29 cellular contexts compared by ENCODE assay signal in the genomic region with DNA sequence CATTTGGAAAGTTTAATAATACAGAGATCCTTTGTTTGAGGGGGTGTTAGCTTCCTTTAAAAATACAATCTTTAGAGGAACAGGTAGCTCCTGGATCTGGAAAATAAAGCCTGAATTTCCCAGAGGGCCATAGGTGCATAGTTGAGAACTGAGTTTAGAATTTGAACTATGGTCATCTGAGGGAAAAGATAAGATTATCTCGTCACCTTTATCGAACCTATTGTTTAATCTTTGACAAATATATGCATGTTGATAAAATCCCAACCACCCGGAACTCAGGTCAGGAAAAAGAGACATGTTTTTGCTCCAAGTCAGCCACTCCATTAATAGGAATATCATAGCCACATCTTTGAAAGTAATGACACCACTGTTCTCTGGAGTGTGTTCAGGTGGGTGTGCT.
"Had no signal": no experiment of that assay in that cellular context is flagged by ENCODE, and none has a peak within 500 bp of the region (broad histone marks: within the 10 kb centered on the region; RNA-seq: fewer than 3 reads in every experiment).

No MANE protein-coding gene starts in this region.

- H3K27ac ChIP-seq: ascending aorta, SK-N-MC, VCaP had no signal

- H3K4me3 ChIP-seq: ascending aorta, SK-N-MC had no signal

- H3K36me3 Mint-ChIP-seq: activated CD8-positive, alpha-beta memory T cell treated with anti-CD3 and anti-CD28 coated beads, Interleukin-2, amount 10 ng/mL, durations not matched to agents 7 days and 5 days; activated naive CD4-positive, alpha-beta T cell treated with anti-CD3 and anti-CD28 coated beads, Interleukin-2, amount 50 U/mL, for 24 hours; brain; T-cell had no signal

- H3K4me1 Mint-ChIP-seq: activated CD8-positive, alpha-beta memory T cell treated with anti-CD3 and anti-CD28 coated beads, Interleukin-2, amount 10 ng/mL, durations not matched to agents 7 days and 5 days; brain had no signal

- H3K9me3 Mint-ChIP-seq: activated naive CD4-positive, alpha-beta T cell treated with anti-CD3 and anti-CD28 coated beads, Interleukin-2, amount 50 U/mL, for 24 hours; activated T-cell treated with anti-CD3 and anti-CD28 coated beads, Interleukin-2, amount 50 U/mL, for 24 hours had no signal

- H3K27me3 Mint-ChIP-seq: activated naive CD4-positive, alpha-beta T cell treated with anti-CD3 and anti-CD28 coated beads, Interleukin-2, amount 50 U/mL, for 24 hours; activated T-cell treated with anti-CD3 and anti-CD28 coated beads, Interleukin-2, amount 50 U/mL, for 24 hours had no signal

- H3K9me3 ChIP-seq: ascending aorta had no signal

- H3K36me3 ChIP-seq: ascending aorta had no signal

- DNase-seq: activated CD4-positive, alpha-beta T cell treated with anti-CD3 and anti-CD28 coated beads, Interleukin-2, amount 50 U/mL, for 4 hours; activated CD4-positive, CD25-positive, alpha-beta regulatory T cell; activated CD8-positive, alpha-beta memory T cell treated with anti-CD3 and anti-CD28 coated beads, Interleukin-2, amount 10 ng/mL, durations not matched to agents 7 days and 5 days; activated CD8-positive, alpha-beta T cell treated with anti-CD3 and anti-CD28 coated beads, Interleukin-2, amount 10 ng/mL, durations not matched to agents 7 days and 5 days; activated effector memory CD4-positive, alpha-beta T cell treated with Interleukin-2 at 50 U/mL for 16 hours; activated naive CD4-positive, alpha-beta T cell; activated T-cell treated with anti-CD3 and anti-CD28 coated beads, Interleukin-2, amount 50 U/mL, for 24 hours; KG1; NCI-H1048; NCI-H1417; NCI-H1694 treated with DMSO at 0.1 percent for 48 hours; NCI-H2029 treated with DMSO at 0.1 percent for 48 hours; NCI-H345; NCI-H510A; NCI-H526 treated with DMSO at 0.1 percent for 48 hours; NCI-H82; OCI-M1; RPMI8226; T-cell; T-helper 2 cell; T1000 had no signal

- H3K27me3 ChIP-seq: ascending aorta had no signal

- ATAC-seq: activated CD8-positive, alpha-beta memory T cell treated with anti-CD3 and anti-CD28 coated beads, Interleukin-2, amount 10 ng/mL, durations not matched to agents 7 days and 5 days; activated CD8-positive, alpha-beta T cell treated with anti-CD3 and anti-CD28 coated beads, Interleukin-2, amount 10 ng/mL, durations not matched to agents 7 days and 5 days; Panc1; Right ventricle myocardium inferior; T-cell had no signal

- H3K4me3 Mint-ChIP-seq: activated CD8-positive, alpha-beta memory T cell treated with anti-CD3 and anti-CD28 coated beads, Interleukin-2, amount 10 ng/mL, durations not matched to agents 7 days and 5 days; activated CD8-positive, alpha-beta T cell treated with anti-CD3 and anti-CD28 coated beads, Interleukin-2, amount 10 ng/mL, durations not matched to agents 7 days and 5 days; activated naive CD4-positive, alpha-beta T cell treated with anti-CD3 and anti-CD28 coated beads, Interleukin-2, amount 50 U/mL, for 24 hours; activated T-cell treated with anti-CD3 and anti-CD28 coated beads, Interleukin-2, amount 50 U/mL, for 24 hours; activated T-helper 1 cell treated with anti-CD3 and anti-CD28 coated beads, Interleukin-12 subunit alpha, Interleukin-12 subunit beta, Interleukin-2, Interleukin-4 antibody, amounts not matched to agents 30 ng/mL and 10 ng/mL and 1 ng/mL, durations not matched to agents 14 hours and 24 hours and 36 hours; brain; T-cell had no signal

- H3K27ac Mint-ChIP-seq: activated CD8-positive, alpha-beta memory T cell treated with anti-CD3 and anti-CD28 coated beads, Interleukin-2, amount 10 ng/mL, durations not matched to agents 7 days and 5 days; activated CD8-positive, alpha-beta T cell treated with anti-CD3 and anti-CD28 coated beads, Interleukin-2, amount 10 ng/mL, durations not matched to agents 7 days and 5 days; activated naive CD4-positive, alpha-beta T cell treated with anti-CD3 and anti-CD28 coated beads, Interleukin-2, amount 50 U/mL, for 24 hours; activated T-cell treated with anti-CD3 and anti-CD28 coated beads, Interleukin-2, amount 50 U/mL, for 24 hours; activated T-helper 1 cell treated with anti-CD3 and anti-CD28 coated beads, Interleukin-12 subunit alpha, Interleukin-12 subunit beta, Interleukin-2, Interleukin-4 antibody, amounts not matched to agents 30 ng/mL and 10 ng/mL and 1 ng/mL, durations not matched to agents 14 hours and 24 hours and 36 hours; brain; T-cell had no signal

- H3K4me1 ChIP-seq: ascending aorta had no signal
